ENCODE assay signal across 14 cellular contexts in genomic region chr11:83613767-83614121, GRCh38.
DNase-seq lines count a peak whose midpoint lies in the region; ATAC-seq and TF ChIP-seq lines count a peak whose summit lies in the region.
"Had no signal": no experiment of that assay in that cellular context is flagged by ENCODE, and none has a peak within 500 bp of the region (broad histone marks: within the 10 kb centered on the region; RNA-seq: fewer than 3 reads in every experiment).

No MANE protein-coding gene starts in this region.

- H3K4me3 Mint-ChIP-seq in activated naive CD4-positive, alpha-beta T cell treated with anti-CD3 and anti-CD28 coated beads, Interleukin-2, amount 10 ng/mL, durations not matched to agents 7 days and 5 days: no peak overlapping the region

- H3K27me3 Mint-ChIP-seq in activated naive CD4-positive, alpha-beta T cell treated with anti-CD3 and anti-CD28 coated beads, Interleukin-2, amount 10 ng/mL, durations not matched to agents 7 days and 5 days: no peaks in the 10 kb centered on the region

- CTCF ChIA-PET in activated naive CD4-positive, alpha-beta T cell treated with anti-CD3 and anti-CD28 coated beads, Interleukin-2, amount 10 ng/mL, durations not matched to agents 7 days and 5 days (lab: Charles Lee): no interaction called here

- TF ChIP-seq POLR2A in GM18505 (IDR thresholded peaks at IDR 0.05; ENCODE audit: borderline replicate concordance, extremely low read depth, insufficient read depth, insufficient read length): no peak

- no peaks in the 10 kb centered on the region for H3K4me1 Mint-ChIP-seq in activated naive CD4-positive, alpha-beta T cell treated with anti-CD3 and anti-CD28 coated beads, Interleukin-2, amount 10 ng/mL, durations not matched to agents 7 days and 5 days

- DNase-seq in activated naive CD4-positive, alpha-beta T cell treated with anti-CD3 and anti-CD28 coated beads, Interleukin-2, amount 10 ng/mL, durations not matched to agents 7 days and 5 days: no peak
- DNase-seq in AG08395 (ENCODE audit: low spot score): no peak
- no peak for DNase-seq in KBM-7
- no peak for DNase-seq in activated T-cell treated with anti-CD3 and anti-CD28 coated beads, Interleukin-2, amount 50 U/mL, for 1 hour
- DNase-seq: activated naive CD4-positive, alpha-beta T cell treated with Interleukin-2 at 50 U/mL for 16 hours; DND-41; kidney; MG63; NCI-H226; T-helper 9 cell had no signal

- peak; percentile 37 for ATAC-seq in GM18505 (IDR thresholded peaks at IDR 0.05; ENCODE audit: unreplicated experiment)
- peak; percentile 30 for ATAC-seq in GM19467 (IDR thresholded peaks at IDR 0.05; ENCODE audit: unreplicated experiment)
- peak; percentile 25 for ATAC-seq in HG02852 (IDR thresholded peaks at IDR 0.05; ENCODE audit: unreplicated experiment)
- ATAC-seq in HG03457 (IDR thresholded peaks at IDR 0.05; ENCODE audit: unreplicated experiment): peak; percentile 18

- H3K9me3 Mint-ChIP-seq in activated naive CD4-positive, alpha-beta T cell treated with anti-CD3 and anti-CD28 coated beads, Interleukin-2, amount 10 ng/mL, durations not matched to agents 7 days and 5 days: no peaks in the 10 kb centered on the region

- no peaks in the 10 kb centered on the region for H3K36me3 Mint-ChIP-seq in activated naive CD4-positive, alpha-beta T cell treated with anti-CD3 and anti-CD28 coated beads, Interleukin-2, amount 10 ng/mL, durations not matched to agents 7 days and 5 days

- in situ Hi-C loops in KBM-7 (cut with MboI; ENCODE audit: low pct_unique_long_range_greater_than_20kb, low sequenced_read_pairs): no loop called here

- no peak overlapping the region for H3K27ac Mint-ChIP-seq in activated naive CD4-positive, alpha-beta T cell treated with anti-CD3 and anti-CD28 coated beads, Interleukin-2, amount 10 ng/mL, durations not matched to agents 7 days and 5 days
